In the genomic region with DNA sequence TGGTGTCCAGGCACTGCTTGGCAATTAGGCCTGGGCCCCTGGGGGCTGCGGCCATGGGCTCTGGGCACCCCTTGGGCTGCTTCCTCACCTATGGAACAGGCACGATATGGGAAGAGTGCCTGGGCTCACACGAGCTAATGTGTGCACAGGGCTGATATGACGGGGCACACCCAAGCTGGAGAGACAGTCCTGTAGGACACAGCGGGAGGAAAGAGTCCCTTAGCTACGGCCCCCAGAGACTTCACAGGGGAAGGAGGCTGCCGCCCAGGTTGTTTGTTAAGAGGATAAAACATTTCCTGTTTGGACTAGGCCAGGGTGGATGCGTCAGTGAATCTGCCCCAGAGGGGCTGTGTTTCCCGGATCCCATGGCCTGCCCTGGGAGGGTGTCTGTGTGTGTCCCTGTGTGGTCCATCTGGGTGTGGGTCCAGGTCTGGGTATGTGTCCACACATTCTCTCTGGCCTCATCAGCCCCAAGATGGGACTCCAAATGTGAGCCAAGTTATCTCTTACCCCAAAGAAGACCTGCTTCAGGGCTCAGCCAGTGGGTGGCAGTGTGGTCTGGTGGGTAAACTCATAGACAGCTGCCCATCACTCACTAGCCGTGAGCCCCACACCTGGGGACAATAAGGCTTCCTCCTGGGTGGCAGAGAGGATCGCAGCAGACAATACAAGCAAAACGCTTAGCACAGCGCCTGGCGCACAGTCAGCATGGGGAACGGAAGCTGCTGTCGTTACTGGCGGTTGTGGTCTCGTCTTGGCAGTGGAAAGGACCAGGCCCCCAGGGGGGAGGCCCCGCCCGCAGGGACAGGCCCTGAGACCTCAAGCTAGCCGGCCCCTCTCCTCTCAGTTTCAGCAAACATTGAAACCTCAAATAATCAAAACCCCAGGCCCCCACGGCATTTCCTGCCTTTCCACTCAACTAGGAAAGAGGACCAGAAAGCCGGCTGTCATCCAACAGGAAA, we compare ENCODE assay signal across 7 cellular contexts. TPM values are rescaled to one million over a fixed set of nuclear protein-coding genes. Genes with fewer than 3 reads are reported as not detected.
A peak's percentile ranks its signal among the peaks of the same experiment; 100 is the strongest.
DNase-seq lines count a peak whose midpoint lies in the region; ATAC-seq, FAIRE-seq and TF ChIP-seq lines count a peak whose summit lies in the region.

No MANE protein-coding gene starts in this region.

- peak; percentile 99 for FAIRE-seq in GM12891 (lab: Jason Lieb, UNC)
- FAIRE-seq in H54 (lab: Jason Lieb, UNC), result no peak

- H3K79me2 ChIP-seq in MM.1S (ENCODE audit: low read length), result peaks cover 11% of the 10 kb centered on the region

- peak overlapping the region; percentile 76 for H2AFZ ChIP-seq in MM.1S (ENCODE audit: low read length)

- TF ChIP-seq POLR2A in GM12891 (IDR thresholded peaks at IDR 0.05; ENCODE audit: low read depth, low read length) (peak; percentile 85), H54 (IDR thresholded peaks at IDR 0.05; ENCODE audit: low read depth, low read length) (no peak)

- no peaks in the 10 kb centered on the region for H3K9me2 ChIP-seq in MM.1S (replicated peaks; ENCODE audit: insufficient read depth, low read length)

- H3F3A ChIP-seq in MM.1S (ENCODE audit: insufficient read depth, low read length), result peaks cover 38% of the 10 kb centered on the region

- no peaks in the 10 kb centered on the region for H4K20me1 ChIP-seq in MM.1S (ENCODE audit: insufficient read depth, low read length)

- H3K4me1 ChIP-seq in MM.1S (ENCODE audit: low read length), result peaks cover 57% of the 10 kb centered on the region

- H3K4me2 ChIP-seq in MM.1S (ENCODE audit: low read depth, low read length), result peak overlapping the region; percentile 61

- TF ChIP-seq CTCF in MM.1S (IDR thresholded peaks at IDR 0.05; ENCODE audit: low read length), result peak; percentile 88

- H3K27ac ChIP-seq in MM.1S (ENCODE audit: low read length), result peak overlapping the region; percentile 91

- no peaks in the 10 kb centered on the region for H3K36me3 ChIP-seq in MM.1S (replicated peaks; ENCODE audit: insufficient read depth, low read length)

- no peaks in the 10 kb centered on the region for H3K27me3 ChIP-seq in MM.1S (replicated peaks; ENCODE audit: insufficient read depth, low read length)

- DNase-seq in GM12891 (ENCODE audit: insufficient read length, low spot score), result peak; percentile 78
- peak; percentile 99 for DNase-seq in MM.1S
- peak; percentile 73 to 83 for DNase-seq in activated CD4-positive, alpha-beta T cell treated with anti-CD3 and anti-CD28 coated beads, Interleukin-2, amount 50 U/mL, for 48 hours
- peak; percentile 45 for DNase-seq in pons (ENCODE audit: low spot score)
- no peak for DNase-seq in H54 (ENCODE audit: insufficient read length, low spot score)

- ATAC-seq in GM21737 (IDR thresholded peaks at IDR 0.05; ENCODE audit: unreplicated experiment), result peak; percentile 56
- peak; percentile 19 for ATAC-seq in esophagus mucosa

- H3K9ac ChIP-seq in MM.1S (ENCODE audit: low read length), result peak overlapping the region; percentile 58

- no peak overlapping the region; the same call in 1 of the 2 replicates for H3K4me3 ChIP-seq in MM.1S (ENCODE audit: low read length)

- H3K9me3 ChIP-seq in MM.1S (replicated peaks; ENCODE audit: insufficient read depth, low read length), result no peaks in the 10 kb centered on the region

TF ChIP-seq in GM12891, 5 proteins besides CTCF, POLR2A, EP300 and RAD21:
- TF ChIP-seq POU2F2 (IDR thresholded peaks at IDR 0.05; ENCODE audit: low read depth, low read length) (peak; percentile 83), POLR2AphosphoS5 (IDR thresholded peaks at IDR 0.05; ENCODE audit: low read depth, low read length) (peak; percentile 91), SPI1 (IDR thresholded peaks at IDR 0.05; ENCODE audit: low read depth, low read length) (no peak; the same call in 1 of the 2 replicates), TAF1 (IDR thresholded peaks at IDR 0.05; ENCODE audit: low read depth, low read length) (peak; percentile 64; the same call in 1 of the 2 replicates), PAX5 (IDR thresholded peaks at IDR 0.05; ENCODE audit: insufficient read depth, low read length, severe bottlenecking) (no peak)

RNA-seq across cellular contexts. Expression of gene EMID1, which starts 3.2 kb away (rescaled TPM):
- 16.4 TPM for polyA plus RNA-seq in GM12891 (2012; ENCODE audit: low read depth, missing spikeins)
- 0.84 TPM for total RNA-seq in esophagus mucosa
